8 cellular contexts compared by ENCODE assay signal in the genomic region with DNA sequence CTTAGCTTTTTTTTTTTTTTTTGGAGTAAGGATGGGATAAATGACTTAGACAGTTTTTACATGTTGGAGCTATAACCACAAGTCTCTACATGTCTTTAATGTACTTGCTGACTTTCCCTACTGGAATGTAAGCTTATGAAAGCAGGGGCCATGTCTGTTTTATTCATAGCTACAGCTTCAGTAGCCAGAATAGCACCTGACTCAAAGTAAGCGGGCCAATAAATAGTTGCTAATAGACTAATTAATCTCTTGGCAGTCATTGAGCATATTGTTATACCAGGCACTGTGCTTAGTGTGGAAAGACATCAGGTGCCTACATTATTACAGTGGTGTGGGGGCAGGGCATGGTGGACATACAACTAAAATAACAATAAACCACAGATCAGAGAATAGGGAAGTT.
DNase-seq lines count a peak whose midpoint lies in the region; ATAC-seq and TF ChIP-seq lines count a peak whose summit lies in the region.

No MANE protein-coding gene starts in this region.

- 0 out of 2 replicates have a peak overlapping the region, but pooled peaks have one; percentile 48 for H3K9ac ChIP-seq in HCT116 (ENCODE audit: low read length)
- H3K9ac ChIP-seq in skeletal muscle tissue (ENCODE audit: low read depth in 1 of 3, low read length in 3 of 3): peak overlapping the region in 1 of 3 donors; percentile 39

- DNase-seq in HCT116 (ENCODE audit: low read depth, low spot score): no peak
- DNase-seq in breast epithelium (ENCODE audit: low spot score in 2 of 2): no peak
- no peak for DNase-seq in right cardiac atrium
- DNase-seq in NCI-H146 treated with DMSO at 0.1 percent for 48 hours (lab: John Stamatoyannopoulos, UW; ENCODE audit: unreplicated experiment): no peak
- DNase-seq in DMS114 treated with DMSO at 0.1 percent for 48 hours (lab: John Stamatoyannopoulos, UW; ENCODE audit: unreplicated experiment): no peak
- no peak for DNase-seq in COLO829 (ENCODE audit: low spot score)

- H3K9me2 ChIP-seq in HCT116 (ENCODE audit: insufficient read depth): no peaks in the 10 kb centered on the region

- POLR2A ChIA-PET in HCT116 (lab: Charles Lee): no interaction called here

- H3K36me3 Mint-ChIP-seq in activated T-helper 17 cell treated with anti-CD3 and anti-CD28 coated beads, Interleukin-2, amount 50 U/mL, for 72 hours (ENCODE audit: low read depth): no peaks in the 10 kb centered on the region

- H3K4me2 ChIP-seq in HCT116 (ENCODE audit: low read length): peak overlapping the region; percentile 69

- TF ChIP-seq POLR2A in HCT116 (IDR thresholded peaks at IDR 0.05; ENCODE audit: borderline replicate concordance, extremely low read depth, insufficient read depth, insufficient read length) (no peak), breast epithelium (IDR thresholded peaks at IDR 0.05) (no peak)

- no peaks in the 10 kb centered on the region for H3K9me3 ChIP-seq in HCT116 (ENCODE audit: control insufficient read depth in 1 of 2, insufficient read depth in 1 of 2, low read depth in 1 of 2, low read length in 2 of 2)
- H3K9me3 ChIP-seq in breast epithelium: no peaks in the 10 kb centered on the region
- H3K9me3 ChIP-seq in right cardiac atrium (ENCODE audit: control insufficient read depth, low read length): no peaks in the 10 kb centered on the region
- no peaks in the 10 kb centered on the region for H3K9me3 ChIP-seq in skeletal muscle tissue (ENCODE audit: control insufficient read depth in 3 of 3, low read length in 3 of 3)

- CTCF ChIA-PET in HCT116 (lab: Charles Lee): no interaction called here

- H3K4me1 ChIP-seq in HCT116 (ENCODE audit: control insufficient read depth in 1 of 2, insufficient read depth in 2 of 2, low read length in 2 of 2): peaks cover 21 to 26% of the 10 kb centered on the region in 2 experiments
- no peaks in the 10 kb centered on the region for H3K4me1 ChIP-seq in breast epithelium
- H3K4me1 ChIP-seq in right cardiac atrium (ENCODE audit: control insufficient read depth, insufficient read depth, low read length): peaks cover 10% of the 10 kb centered on the region
- H3K4me1 ChIP-seq in skeletal muscle tissue (ENCODE audit: control insufficient read depth in 3 of 3, insufficient read depth in 3 of 3, low read length in 3 of 3): peaks cover 16 to 32% (median 32%) of the 10 kb centered on the region in 3 donors

- H3K79me2 ChIP-seq in HCT116 (ENCODE audit: insufficient read depth, low read length): no peaks in the 10 kb centered on the region

- peaks cover 10% of the 10 kb centered on the region for H3K4me1 Mint-ChIP-seq in activated T-helper 17 cell treated with anti-CD3 and anti-CD28 coated beads, Interleukin-2, amount 50 U/mL, for 72 hours

- H2AFZ ChIP-seq in HCT116 (ENCODE audit: low read depth, low read length, poor library complexity, severe bottlenecking): no peak overlapping the region

- H3K4me3 ChIP-seq in HCT116 (replicated peaks in 1 of 2; ENCODE audit: low read depth in 1 of 2, low read length in 2 of 2): peak overlapping the region in 1 of 2 experiments; percentile 19; a peak in 1 of 4 replicates
- no peak overlapping the region for H3K4me3 ChIP-seq in breast epithelium
- H3K4me3 ChIP-seq in right cardiac atrium (ENCODE audit: low read length): no peak overlapping the region
- peak overlapping the region in 1 of 3 donors; percentile 7 for H3K4me3 ChIP-seq in skeletal muscle tissue (ENCODE audit: low read length in 3 of 3)

- H3K27me3 ChIP-seq in HCT116 (ENCODE audit: insufficient read depth, low read length): no peaks in the 10 kb centered on the region
- no peaks in the 10 kb centered on the region for H3K27me3 ChIP-seq in breast epithelium
- no peaks in the 10 kb centered on the region for H3K27me3 ChIP-seq in right cardiac atrium (ENCODE audit: control insufficient read depth, insufficient read depth)
- H3K27me3 ChIP-seq in skeletal muscle tissue (ENCODE audit: control insufficient read depth in 3 of 3, insufficient read depth in 3 of 3, low read length in 3 of 3): no peaks in the 10 kb centered on the region

- no peak for TF ChIP-seq RAD21 in HCT116 (IDR thresholded peaks at IDR 0.05; ENCODE audit: low read depth)

- no peak overlapping the region for H3K4me3 Mint-ChIP-seq in activated T-helper 17 cell treated with anti-CD3 and anti-CD28 coated beads, Interleukin-2, amount 50 U/mL, for 72 hours

- peak overlapping the region; percentile 51 for H3K27ac ChIP-seq in HCT116 (ENCODE audit: low read depth, low read length)
- peak overlapping the region; percentile 80 to 83 for H3K27ac ChIP-seq in breast epithelium
- peak overlapping the region; percentile 19 for H3K27ac ChIP-seq in right cardiac atrium (ENCODE audit: low read length)
- H3K27ac ChIP-seq in skeletal muscle tissue (ENCODE audit: low read depth, low read length): peak overlapping the region; percentile 85

- no peak overlapping the region for H3K27ac Mint-ChIP-seq in activated T-helper 17 cell treated with anti-CD3 and anti-CD28 coated beads, Interleukin-2, amount 50 U/mL, for 72 hours

- intact Hi-C loops in HCT116 (cut with micrococcal nuclease): no loop called here
- intact Hi-C loops in breast epithelium (cut with DNase I; ENCODE audit: low total_unique reads): no loop called here
- intact Hi-C loops in right cardiac atrium (cut with DNase I): no loop called here

- H3K9me3 Mint-ChIP-seq in activated T-helper 17 cell treated with anti-CD3 and anti-CD28 coated beads, Interleukin-2, amount 50 U/mL, for 72 hours: no peaks in the 10 kb centered on the region

- ATAC-seq in HCT116: peak; percentile 30
- peak; percentile 13 to 41 for ATAC-seq in right cardiac atrium
- ATAC-seq in activated T-helper 17 cell treated with anti-CD3 and anti-CD28 coated beads, Interleukin-2, amount 50 U/mL, for 72 hours (replicated peaks): no peak

- RAD21 ChIA-PET in HCT116 (lab: Charles Lee; ENCODE audit: low non-redundant PET in 1 of 2, low total read pairs in 2 of 2, uncharacterized antibody in 2 of 2, unreplicated experiment in 2 of 2): no interaction called here

- H3K36me3 ChIP-seq in HCT116 (ENCODE audit: control insufficient read depth in 1 of 2, insufficient read depth in 2 of 2, low read length in 2 of 2): no peaks in the 10 kb centered on the region
- H3K36me3 ChIP-seq in breast epithelium: no peaks in the 10 kb centered on the region
- H3K36me3 ChIP-seq in skeletal muscle tissue (ENCODE audit: control insufficient read depth in 3 of 3, insufficient read depth in 3 of 3, low read length in 3 of 3): no peaks in the 10 kb centered on the region

- no peaks in the 10 kb centered on the region for H4K20me1 ChIP-seq in HCT116 (ENCODE audit: insufficient read depth)

- no peaks in the 10 kb centered on the region for H3K27me3 Mint-ChIP-seq in activated T-helper 17 cell treated with anti-CD3 and anti-CD28 coated beads, Interleukin-2, amount 50 U/mL, for 72 hours

- 68% methylated on average over 1 of the region's 1 CpG for WGBS in right cardiac atrium

- no TSS peak for BruUV-seq in HCT116 (replicated peaks; lab: Mats Ljungman, UMichigan)

- TF ChIP-seq CTCF in HCT116 (IDR thresholded peaks at IDR 0.05 in 2 of 3, conservative IDR thresholded peaks at IDR 0.05 in 1 of 3; ENCODE audit: borderline replicate concordance in 1 of 3, insufficient read depth in 1 of 3, low read depth in 2 of 3, low read length in 2 of 3): no peak
- TF ChIP-seq CTCF in breast epithelium (IDR thresholded peaks at IDR 0.05): no peak

TF ChIP-seq in HCT116, 20 proteins besides CTCF, POLR2A, EP300 and RAD21:
- TF ChIP-seq, protein P1, sequence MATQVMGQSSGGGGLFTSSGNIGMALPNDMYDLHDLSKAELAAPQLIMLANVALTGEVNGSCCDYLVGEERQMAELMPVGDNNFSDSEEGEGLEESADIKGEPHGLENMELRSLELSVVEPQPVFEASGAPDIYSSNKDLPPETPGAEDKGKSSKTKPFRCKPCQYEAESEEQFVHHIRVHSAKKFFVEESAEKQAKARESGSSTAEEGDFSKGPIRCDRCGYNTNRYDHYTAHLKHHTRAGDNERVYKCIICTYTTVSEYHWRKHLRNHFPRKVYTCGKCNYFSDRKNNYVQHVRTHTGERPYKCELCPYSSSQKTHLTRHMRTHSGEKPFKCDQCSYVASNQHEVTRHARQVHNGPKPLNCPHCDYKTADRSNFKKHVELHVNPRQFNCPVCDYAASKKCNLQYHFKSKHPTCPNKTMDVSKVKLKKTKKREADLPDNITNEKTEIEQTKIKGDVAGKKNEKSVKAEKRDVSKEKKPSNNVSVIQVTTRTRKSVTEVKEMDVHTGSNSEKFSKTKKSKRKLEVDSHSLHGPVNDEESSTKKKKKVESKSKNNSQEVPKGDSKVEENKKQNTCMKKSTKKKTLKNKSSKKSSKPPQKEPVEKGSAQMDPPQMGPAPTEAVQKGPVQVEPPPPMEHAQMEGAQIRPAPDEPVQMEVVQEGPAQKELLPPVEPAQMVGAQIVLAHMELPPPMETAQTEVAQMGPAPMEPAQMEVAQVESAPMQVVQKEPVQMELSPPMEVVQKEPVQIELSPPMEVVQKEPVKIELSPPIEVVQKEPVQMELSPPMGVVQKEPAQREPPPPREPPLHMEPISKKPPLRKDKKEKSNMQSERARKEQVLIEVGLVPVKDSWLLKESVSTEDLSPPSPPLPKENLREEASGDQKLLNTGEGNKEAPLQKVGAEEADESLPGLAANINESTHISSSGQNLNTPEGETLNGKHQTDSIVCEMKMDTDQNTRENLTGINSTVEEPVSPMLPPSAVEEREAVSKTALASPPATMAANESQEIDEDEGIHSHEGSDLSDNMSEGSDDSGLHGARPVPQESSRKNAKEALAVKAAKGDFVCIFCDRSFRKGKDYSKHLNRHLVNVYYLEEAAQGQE (IDR thresholded peaks at IDR 0.05; ENCODE audit: low read depth): no peak
TF ChIP-seq in HCT116: peak in this region for 0.

Comparison
In these comparisons a context has a peak if more than half of its experiments do, and no peak if none do; other contexts are left out.
1. H3K27ac ChIP-seq: peak in every context shown above with its lines; median percentile 85 in skeletal muscle tissue; 82 in breast epithelium; 51 in HCT116; 19 in right cardiac atrium.